10 cellular contexts compared by ENCODE assay signal in the genomic region with DNA sequence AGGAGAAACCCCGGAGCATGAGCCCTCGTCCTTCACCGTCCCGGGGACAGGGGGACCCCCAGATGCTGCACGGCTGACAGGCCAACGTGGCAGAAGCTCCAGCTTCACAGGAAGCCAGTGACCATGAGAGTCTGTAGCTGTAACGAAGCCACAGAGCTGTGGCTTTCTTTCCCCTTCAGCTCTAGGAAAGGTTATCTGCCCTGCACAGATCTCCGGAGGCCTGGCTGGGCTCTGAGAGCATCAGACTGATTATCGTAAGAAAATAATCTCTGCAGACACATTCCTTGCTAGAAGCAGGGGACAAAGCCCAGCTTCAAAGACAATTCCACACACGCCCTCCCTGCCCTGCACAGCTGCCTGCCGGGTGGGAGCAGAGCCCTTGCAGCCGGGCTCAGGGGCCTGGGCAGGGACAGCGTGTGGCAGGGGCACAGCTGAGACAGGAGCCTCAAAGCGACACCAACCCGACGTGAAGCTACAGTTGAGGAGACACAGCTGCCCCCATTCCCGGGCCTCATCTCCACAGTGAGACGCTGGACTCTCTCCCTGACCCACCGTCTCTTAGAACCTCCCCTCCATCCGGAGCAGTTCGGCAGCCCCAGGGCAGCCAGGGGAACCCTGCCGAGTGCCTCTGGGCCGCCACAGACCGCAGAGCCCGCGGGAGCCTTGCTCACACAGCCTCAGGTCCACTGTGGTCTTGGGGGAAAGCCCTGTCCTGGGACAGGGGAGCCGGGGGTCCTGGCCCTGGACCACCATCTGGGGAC. TPM values are rescaled to one million over a fixed set of nuclear protein-coding genes. Genes with fewer than 3 reads are reported as not detected.
A peak's percentile ranks its signal among the peaks of the same experiment; 100 is the strongest.
DNase-seq lines count a peak whose midpoint lies in the region; ATAC-seq, FAIRE-seq and TF ChIP-seq lines count a peak whose summit lies in the region.
"Had no signal": no experiment of that assay in that cellular context is flagged by ENCODE, and none has a peak within 500 bp of the region (broad histone marks: within the 10 kb centered on the region; RNA-seq: fewer than 3 reads in every experiment).

No MANE protein-coding gene starts in this region.

- no peak overlapping the region for H3K4ac ChIP-seq in H1 (replicated peaks; ENCODE audit: insufficient read length, low read depth, low read length)

- H2BK15ac ChIP-seq in H1 (ENCODE audit: low read length): peak overlapping the region; percentile 46; the same call in 1 of the 2 replicates

- peak; percentile 2 for DNase-seq in Daoy (ENCODE audit: low read depth)
- DNase-seq in SJCRH30: peak; percentile 28 to 40
- peak in 1 of 2 experiments; percentile 53 for DNase-seq in H1 (ENCODE audit: low read depth in 1 of 2, low spot score in 2 of 2)
- no peak for DNase-seq in natural killer cell
- no peak for DNase-seq in left colon

- H3K27me3 Mint-ChIP-seq in natural killer cell (ENCODE audit: low read depth in 2 of 2): peaks cover 6 to 24% of the 10 kb centered on the region in 2 donors

- intact Hi-C loops in natural killer cell (cut with micrococcal nuclease) (no loop called here), left colon (cut with DNase I, micrococcal nuclease) (loop anchor here in 1 of 2 donors (10.0 kb wide), 1 partner anchor 82 kb away; no protein-coding TSS in a partner anchor)

- H3K23me2 ChIP-seq in H1 (ENCODE audit: low read depth, low read length): no peaks in the 10 kb centered on the region

- H3K36me3 Mint-ChIP-seq in natural killer cell: no peaks in the 10 kb centered on the region
- H3K36me3 Mint-ChIP-seq: CD4-positive, CD25-positive, alpha-beta regulatory T cell had no signal

- TF ChIP-seq POLR2A in H1 (IDR thresholded peaks at IDR 0.05; ENCODE audit: control extremely low read depth in 1 of 2, low read depth in 2 of 2, low read length in 2 of 2): no peak

- H3K9me3 ChIP-seq in SJCRH30 (replicated peaks): no peaks in the 10 kb centered on the region
- H3K9me3 ChIP-seq in H1 (ENCODE audit: insufficient read depth in 2 of 2, low read depth in 1 of 2, low read length in 1 of 2): no peaks in the 10 kb centered on the region
- H3K9me3 ChIP-seq: ascending aorta had no signal

- peaks cover 7% of the 10 kb centered on the region; the same call in 1 of the 2 replicates for H3K27me3 ChIP-seq in SJCRH30
- H3K27me3 ChIP-seq in H1 (replicated peaks in 1 of 4; ENCODE audit: control insufficient read depth in 3 of 4, extremely low read depth in 1 of 4, insufficient read depth in 3 of 4, low read length in 3 of 4): no peaks in the 10 kb centered on the region
- H3K27me3 ChIP-seq: ascending aorta had no signal

- no peak overlapping the region for H3K18ac ChIP-seq in H1 (ENCODE audit: extremely low read depth, low read length)

- H3K79me1 ChIP-seq in H1 (ENCODE audit: low read depth, low read length): no peaks in the 10 kb centered on the region; the same call in 1 of the 2 replicates

- peak overlapping the region in 1 of 2 donors; percentile 36 for H3K27ac Mint-ChIP-seq in natural killer cell
- H3K27ac Mint-ChIP-seq: CD4-positive, CD25-positive, alpha-beta regulatory T cell had no signal

- H2AFZ ChIP-seq in H1 (ENCODE audit: low read length): no peak overlapping the region

- TF ChIP-seq RAD21 in H1 (IDR thresholded peaks at IDR 0.05 in 1 of 2, conservative IDR thresholded peaks at IDR 0.05 in 1 of 2; ENCODE audit: low read depth in 2 of 2, low read length in 2 of 2): no peak

- POLR2A ChIA-PET in H1 (lab: Charles Lee; ENCODE audit: partially characterized antibody): interaction anchor here (0.9 to 2.2 kb wide), 3 partner anchors 11 to 202 kb away, joined by 3 to 5 read pairs (median 4); partner anchors contain the start of gene POFUT2

- H3K79me2 ChIP-seq in H1 (ENCODE audit: control insufficient read depth in 1 of 2, insufficient read depth in 2 of 2, low read length in 2 of 2): no peaks in the 10 kb centered on the region

- peak overlapping the region; percentile 26 for H3K4me3 ChIP-seq in SJCRH30
- H3K4me3 ChIP-seq in H1 (ENCODE audit: extremely low read depth in 1 of 4, insufficient read depth in 2 of 4, low read depth in 3 of 4, low read length in 4 of 4): no peak overlapping the region
- H3K4me3 ChIP-seq: ascending aorta had no signal

- H3K27ac ChIP-seq in SJCRH30 (no peak overlapping the region), H1 (ENCODE audit: low read depth, low read length) (no peak overlapping the region)
- H3K27ac ChIP-seq: ascending aorta had no signal

- H3K4me1 Mint-ChIP-seq in natural killer cell: peaks cover 5 to 25% of the 10 kb centered on the region in 2 donors

- no peak for TF ChIP-seq EP300 in H1 (IDR thresholded peaks at IDR 0.05; ENCODE audit: borderline replicate concordance in 1 of 2, low read depth in 2 of 2, low read length in 2 of 2)

- H3K14ac ChIP-seq in H1 (ENCODE audit: insufficient read length): no peak overlapping the region

- no peak overlapping the region for H3K4me2 ChIP-seq in H1 (ENCODE audit: insufficient read depth in 1 of 2, low read depth in 2 of 2, low read length in 2 of 2)

- H2BK12ac ChIP-seq in H1 (ENCODE audit: low read depth, low read length): no peak overlapping the region

- H2AK5ac ChIP-seq in H1 (ENCODE audit: low read depth, low read length): no peak overlapping the region; the same call in 1 of the 2 replicates

- H4K91ac ChIP-seq in H1 (replicated peaks; ENCODE audit: insufficient read length, low read length): no peak overlapping the region

- no peak overlapping the region for H3K9ac ChIP-seq in H1 (replicated peaks in 1 of 4; ENCODE audit: extremely low read depth in 1 of 4, low read depth in 3 of 4, low read length in 3 of 4)

- H3K4me1 ChIP-seq in SJCRH30 (peaks cover 22% of the 10 kb centered on the region), H1 (replicated peaks in 1 of 4; ENCODE audit: control insufficient read depth in 3 of 4, insufficient read depth in 4 of 4, low read length in 3 of 4) (peaks cover 0 to 5% (median 0%) of the 10 kb centered on the region in 4 experiments; a peak in 2 of 7 replicates)

- no peak overlapping the region for H3K56ac ChIP-seq in H1 (replicated peaks; ENCODE audit: insufficient read length, low read depth, low read length)

- H3K23ac ChIP-seq in H1 (ENCODE audit: insufficient read length): no peak overlapping the region

- peak overlapping the region; percentile 45; the same call in 1 of the 2 replicates for H4K8ac ChIP-seq in H1 (ENCODE audit: extremely low read depth, insufficient read depth, low read length)

- TF ChIP-seq CTCF in H1 (IDR thresholded peaks at IDR 0.05; ENCODE audit: control extremely low read depth in 1 of 3, insufficient read depth in 1 of 3, low read depth in 1 of 3, low read length in 3 of 3) (no peak), natural killer cell (IDR thresholded peaks at IDR 0.05) (no peak)

- no peak for FAIRE-seq in H1 (lab: Jason Lieb, UNC)

- no peaks in the 10 kb centered on the region for H4K20me1 ChIP-seq in H1 (replicated peaks in 1 of 2; ENCODE audit: control insufficient read depth in 1 of 2, insufficient read depth in 2 of 2, low read length in 2 of 2)

- no peaks in the 10 kb centered on the region for H3K9me3 Mint-ChIP-seq in natural killer cell
- H3K9me3 Mint-ChIP-seq: CD4-positive, CD25-positive, alpha-beta regulatory T cell had no signal

- 90% methylated on average over 26 of the region's 27 CpGs; no CpG with 5 or more reads in 1 of the 2 experiments for WGBS in H1 (ENCODE audit: extremely low coverage in 1 of 2, insufficient coverage in 1 of 2, insufficient read length in 1 of 2, insufficient replicate concordance in 2 of 2, low coverage in 1 of 2, low lambda C conversion rate in 2 of 2, missing lambda C conversion rate in 1 of 2), 2 experiments

- no peak overlapping the region for H2BK20ac ChIP-seq in H1 (ENCODE audit: low read length)

- ATAC-seq in natural killer cell (peak; percentile 49 to 85 (median 61)), left colon (no peak), GM18498 (IDR thresholded peaks at IDR 0.05; ENCODE audit: unreplicated experiment) (no peak), GM21786 (IDR thresholded peaks at IDR 0.05; ENCODE audit: unreplicated experiment) (no peak), HG03378 (IDR thresholded peaks at IDR 0.05; ENCODE audit: unreplicated experiment) (no peak)

- H3K36me3 ChIP-seq in SJCRH30: no peaks in the 10 kb centered on the region
- peaks cover 0 to 3% (median 0%) of the 10 kb centered on the region in 4 experiments; a peak in 1 of 8 replicates for H3K36me3 ChIP-seq in H1 (ENCODE audit: control insufficient read depth in 2 of 4, insufficient read depth in 4 of 4, low read length in 3 of 4)
- H3K36me3 ChIP-seq: ascending aorta had no signal

- CTCF ChIA-PET in H1 (lab: Charles Lee; ENCODE audit: partially characterized antibody): interaction anchor here (1.0 to 5.9 kb wide), 7 partner anchors 9 to 117 kb away, joined by 3 to 37 read pairs (median 8); no protein-coding TSS in a partner anchor

- peak overlapping the region; percentile 49 for H3K4me3 Mint-ChIP-seq in natural killer cell
- H3K4me3 Mint-ChIP-seq: CD4-positive, CD25-positive, alpha-beta regulatory T cell had no signal

- H2BK120ac ChIP-seq in H1 (replicated peaks; ENCODE audit: low read depth, low read length): no peak overlapping the region

- no peak overlapping the region for H2BK5ac ChIP-seq in H1 (ENCODE audit: low read depth, low read length)

- H4K5ac ChIP-seq in H1 (ENCODE audit: insufficient read length, low read depth, low read length): no peak overlapping the region

TF ChIP-seq in H1, 55 proteins besides CTCF, POLR2A, EP300 and RAD21 (continues in another document):
- no peak for TF ChIP-seq MAX (IDR thresholded peaks at IDR 0.05)
- no peak for TF ChIP-seq TBP (IDR thresholded peaks at IDR 0.05; ENCODE audit: low read depth, low read length)
- no peak for TF ChIP-seq RBBP5 (IDR thresholded peaks at IDR 0.05; ENCODE audit: borderline replicate concordance, low read depth, low read length)
- no peak for TF ChIP-seq SIN3A (conservative IDR thresholded peaks at IDR 0.05 in 1 of 2, IDR thresholded peaks at IDR 0.05 in 1 of 2; ENCODE audit: low read depth in 1 of 2, low read length in 2 of 2)
- TF ChIP-seq FOSL1 (IDR thresholded peaks at IDR 0.05; ENCODE audit: insufficient read depth, low read depth, low read length): no peak

RNA-seq across cellular contexts. Expression of gene POFUT2, which starts 30.6 kb away (rescaled TPM):
- total RNA-seq in Daoy (2014; rRNA removed; shearing (Covaris generic)): 22.6 and 27.3 TPM in 2 replicates
- total RNA-seq in SJCRH30 (2014; rRNA removed; shearing (Covaris generic)): 15.2 and 16.5 TPM in 2 replicates
- 32.1 and 34.6 TPM in 2 replicates for total RNA-seq in H1 (2021; fragmentation: NEBNext Ultra II Directional; extraction: Animal tissue kit (Norgen Biotek cat#: 25700))
- 13.7 and 21.0 TPM in 2 replicates for polyA plus RNA-seq in H1 (2011; rRNA removed)
- polyA plus RNA-seq in H1 (2011; cell fraction: cytosol; rRNA removed): 20.3 TPM
- 88.5 TPM for polyA plus RNA-seq in H1 (2011; cell fraction: nucleus; rRNA removed)
- 24.1 to 33.7 TPM (median 29.4 TPM) in 4 replicates for polyA plus RNA-seq in H1 (2012, experiment 1 of 2)
- 15.8 TPM for polyA plus RNA-seq in H1 (2012, experiment 2 of 2)
- polyA plus RNA-seq in H1 (2013, experiment 1 of 2): 33.3 TPM
- polyA plus RNA-seq in H1 (2013, experiment 2 of 2): 33.7 TPM
- 11.2 and 13.2 TPM in 2 replicates for polyA minus RNA-seq in H1 (2011; rRNA and poly(A)+ RNA removed)
- 13.0 TPM for polyA minus RNA-seq in H1 (2011; cell fraction: cytosol; rRNA and poly(A)+ RNA removed)
- 28.5 TPM for polyA minus RNA-seq in H1 (2011; cell fraction: nucleus; rRNA and poly(A)+ RNA removed)
- total RNA-seq in natural killer cell (10 to 100 TPM; 41.4 to 46.0 (median 43.3) TPM), left colon (10 to 100 TPM; 21.7 to 26.1 TPM)

Comparison
In these comparisons a context has a peak if more than half of its experiments do, and no peak if none do; other contexts are left out.
1. DNase-seq: peak in Daoy (single experiment) and SJCRH30 (2 of 2); none in natural killer cell (single experiment) and left colon (0 of 2).
2. ATAC-seq: peak in natural killer cell (3 of 3); none in left colon (single experiment), GM18498 (single experiment), GM21786 (single experiment) and HG03378 (single experiment).